In the genomic region with DNA sequence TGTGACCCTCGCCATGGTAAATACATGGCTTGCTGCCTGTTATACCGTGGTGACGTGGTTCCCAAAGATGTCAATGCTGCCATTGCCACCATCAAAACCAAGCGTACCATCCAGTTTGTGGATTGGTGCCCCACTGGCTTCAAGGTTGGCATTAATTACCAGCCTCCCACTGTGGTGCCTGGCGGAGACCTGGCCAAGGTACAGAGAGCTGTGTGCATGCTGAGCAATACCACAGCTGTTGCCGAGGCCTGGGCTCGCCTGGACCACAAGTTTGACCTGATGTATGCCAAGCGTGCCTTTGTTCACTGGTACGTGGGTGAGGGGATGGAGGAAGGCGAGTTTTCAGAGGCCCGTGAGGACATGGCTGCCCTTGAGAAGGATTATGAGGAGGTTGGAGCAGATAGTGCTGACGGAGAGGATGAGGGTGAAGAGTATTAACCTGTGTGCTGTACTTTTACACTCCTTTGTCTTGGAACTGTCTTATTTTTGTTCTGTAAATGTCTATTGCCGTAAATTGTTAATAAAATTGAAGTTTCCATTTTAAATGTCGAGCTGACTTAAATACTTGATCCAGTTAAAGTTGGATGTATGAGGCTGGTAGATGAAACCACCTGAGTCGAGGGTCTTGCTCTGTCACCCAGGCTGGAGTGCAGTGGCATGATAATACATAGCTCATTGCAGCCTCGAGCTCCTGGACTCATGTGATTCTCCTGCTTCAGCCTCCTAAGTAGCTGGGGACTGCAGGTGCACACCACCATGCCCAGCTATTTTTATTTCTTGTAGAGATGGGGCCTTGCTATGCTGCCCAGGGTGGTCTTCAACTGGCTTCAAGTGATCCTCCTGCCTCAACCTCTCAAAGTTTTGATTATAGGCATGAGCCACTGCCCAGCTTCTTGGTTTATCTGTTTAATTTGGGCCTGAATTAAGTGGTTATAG, we compare ENCODE assay signal across 2 cellular contexts.
TF ChIP-seq lines count a peak whose summit lies in the region.

No MANE protein-coding gene starts in this region.

TF ChIP-seq in IMR-90, 13 proteins besides CTCF, POLR2A, EP300 and RAD21:
- TF ChIP-seq SMC3 (IDR thresholded peaks at IDR 0.05; ENCODE audit: low read depth, low read length) (no peak), CEBPB (IDR thresholded peaks at IDR 0.05; ENCODE audit: low read depth, low read length) (no peak), MAFK (IDR thresholded peaks at IDR 0.05; ENCODE audit: low read depth, low read length) (no peak), RCOR1 (IDR thresholded peaks at IDR 0.05; ENCODE audit: insufficient replicate concordance, low read length) (no peak), CHD1 (IDR thresholded peaks at IDR 0.05; ENCODE audit: low read depth, low read length) (no peak), MAZ (IDR thresholded peaks at IDR 0.05; ENCODE audit: borderline replicate concordance, low read depth, low read length) (no peak), NFE2L2 (IDR thresholded peaks at IDR 0.05; ENCODE audit: low read depth, low read length) (no peak), ELK1 (IDR thresholded peaks at IDR 0.05; ENCODE audit: borderline replicate concordance, low read depth, low read length) (no peak), RFX5 (IDR thresholded peaks at IDR 0.05; ENCODE audit: low read depth, low read length) (no peak), BHLHE40 (IDR thresholded peaks at IDR 0.05; ENCODE audit: low read depth, low read length) (no peak), FOS (IDR thresholded peaks at IDR 0.05; ENCODE audit: low read depth, low read length) (no peak), MXI1 (IDR thresholded peaks at IDR 0.05; ENCODE audit: borderline replicate concordance, low read depth, low read length) (no peak), USF2 (IDR thresholded peaks at IDR 0.05; ENCODE audit: low read depth, low read length) (no peak)

TF ChIP-seq in SK-N-SH, 30 proteins besides CTCF, POLR2A, EP300 and RAD21:
- TF ChIP-seq, protein P1, sequence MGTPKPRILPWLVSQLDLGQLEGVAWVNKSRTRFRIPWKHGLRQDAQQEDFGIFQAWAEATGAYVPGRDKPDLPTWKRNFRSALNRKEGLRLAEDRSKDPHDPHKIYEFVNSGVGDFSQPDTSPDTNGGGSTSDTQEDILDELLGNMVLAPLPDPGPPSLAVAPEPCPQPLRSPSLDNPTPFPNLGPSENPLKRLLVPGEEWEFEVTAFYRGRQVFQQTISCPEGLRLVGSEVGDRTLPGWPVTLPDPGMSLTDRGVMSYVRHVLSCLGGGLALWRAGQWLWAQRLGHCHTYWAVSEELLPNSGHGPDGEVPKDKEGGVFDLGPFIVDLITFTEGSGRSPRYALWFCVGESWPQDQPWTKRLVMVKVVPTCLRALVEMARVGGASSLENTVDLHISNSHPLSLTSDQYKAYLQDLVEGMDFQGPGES (IDR thresholded peaks at IDR 0.05; ENCODE audit: low read depth, low read length), result no peak
- TF ChIP-seq GATA2 (CRISPR knock-in tag; IDR thresholded peaks at IDR 0.05), result no peak
- no peak for TF ChIP-seq YY1 (IDR thresholded peaks at IDR 0.05; ENCODE audit: low read depth)
- TF ChIP-seq CHD2 (IDR thresholded peaks at IDR 0.05; ENCODE audit: low read length, partially characterized antibody), result no peak
- TF ChIP-seq, protein P2, sequence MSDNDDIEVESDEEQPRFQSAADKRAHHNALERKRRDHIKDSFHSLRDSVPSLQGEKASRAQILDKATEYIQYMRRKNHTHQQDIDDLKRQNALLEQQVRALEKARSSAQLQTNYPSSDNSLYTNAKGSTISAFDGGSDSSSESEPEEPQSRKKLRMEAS (IDR thresholded peaks at IDR 0.05; ENCODE audit: low read depth), result no peak
- no peak for TF ChIP-seq JUND (IDR thresholded peaks at IDR 0.05)
- no peak for TF ChIP-seq FOXJ3 (CRISPR knock-in tag; IDR thresholded peaks at IDR 0.05)
- TF ChIP-seq GABPA (IDR thresholded peaks at IDR 0.05; ENCODE audit: low read depth), result no peak
- no peak for TF ChIP-seq RXRA (IDR thresholded peaks at IDR 0.05; ENCODE audit: borderline replicate concordance, low read depth)
- TF ChIP-seq RCOR1 (IDR thresholded peaks at IDR 0.05; ENCODE audit: low read length), result no peak
- no peak for TF ChIP-seq TAF1 (IDR thresholded peaks at IDR 0.05; ENCODE audit: borderline replicate concordance, low read depth, low read length)
- TF ChIP-seq, protein P3, sequence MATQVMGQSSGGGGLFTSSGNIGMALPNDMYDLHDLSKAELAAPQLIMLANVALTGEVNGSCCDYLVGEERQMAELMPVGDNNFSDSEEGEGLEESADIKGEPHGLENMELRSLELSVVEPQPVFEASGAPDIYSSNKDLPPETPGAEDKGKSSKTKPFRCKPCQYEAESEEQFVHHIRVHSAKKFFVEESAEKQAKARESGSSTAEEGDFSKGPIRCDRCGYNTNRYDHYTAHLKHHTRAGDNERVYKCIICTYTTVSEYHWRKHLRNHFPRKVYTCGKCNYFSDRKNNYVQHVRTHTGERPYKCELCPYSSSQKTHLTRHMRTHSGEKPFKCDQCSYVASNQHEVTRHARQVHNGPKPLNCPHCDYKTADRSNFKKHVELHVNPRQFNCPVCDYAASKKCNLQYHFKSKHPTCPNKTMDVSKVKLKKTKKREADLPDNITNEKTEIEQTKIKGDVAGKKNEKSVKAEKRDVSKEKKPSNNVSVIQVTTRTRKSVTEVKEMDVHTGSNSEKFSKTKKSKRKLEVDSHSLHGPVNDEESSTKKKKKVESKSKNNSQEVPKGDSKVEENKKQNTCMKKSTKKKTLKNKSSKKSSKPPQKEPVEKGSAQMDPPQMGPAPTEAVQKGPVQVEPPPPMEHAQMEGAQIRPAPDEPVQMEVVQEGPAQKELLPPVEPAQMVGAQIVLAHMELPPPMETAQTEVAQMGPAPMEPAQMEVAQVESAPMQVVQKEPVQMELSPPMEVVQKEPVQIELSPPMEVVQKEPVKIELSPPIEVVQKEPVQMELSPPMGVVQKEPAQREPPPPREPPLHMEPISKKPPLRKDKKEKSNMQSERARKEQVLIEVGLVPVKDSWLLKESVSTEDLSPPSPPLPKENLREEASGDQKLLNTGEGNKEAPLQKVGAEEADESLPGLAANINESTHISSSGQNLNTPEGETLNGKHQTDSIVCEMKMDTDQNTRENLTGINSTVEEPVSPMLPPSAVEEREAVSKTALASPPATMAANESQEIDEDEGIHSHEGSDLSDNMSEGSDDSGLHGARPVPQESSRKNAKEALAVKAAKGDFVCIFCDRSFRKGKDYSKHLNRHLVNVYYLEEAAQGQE (IDR thresholded peaks at IDR 0.05; ENCODE audit: low read depth, low read length), result no peak
- no peak for TF ChIP-seq EZH2phosphoT487 (IDR thresholded peaks at IDR 0.05; ENCODE audit: borderline replicate concordance, low read depth)
- no peak for TF ChIP-seq ELF1 (IDR thresholded peaks at IDR 0.05)
- TF ChIP-seq USF1 (IDR thresholded peaks at IDR 0.05; ENCODE audit: borderline replicate concordance, low read depth), result no peak
- TF ChIP-seq TEAD4 (IDR thresholded peaks at IDR 0.05; ENCODE audit: borderline replicate concordance, insufficient read depth), result no peak
- TF ChIP-seq SMC3 (IDR thresholded peaks at IDR 0.05; ENCODE audit: low read depth, low read length), result no peak
- no peak for TF ChIP-seq SIN3A (IDR thresholded peaks at IDR 0.05; ENCODE audit: borderline replicate concordance, low read depth, low read length)
- no peak for TF ChIP-seq USF2 (IDR thresholded peaks at IDR 0.05; ENCODE audit: borderline replicate concordance, low read depth, low read length)
